In genomic region chr1:39490596-39491145, GRCh38 we compare ENCODE assay signal across 9 cellular contexts. TPM values are rescaled to one million over a fixed set of nuclear protein-coding genes. Genes with fewer than 3 reads are reported as not detected.
DNase-seq lines count a peak whose midpoint lies in the region; ATAC-seq and TF ChIP-seq lines count a peak whose summit lies in the region.
"Had no signal": no experiment of that assay in that cellular context is flagged by ENCODE, and none has a peak within 500 bp of the region (broad histone marks: within the 10 kb centered on the region; RNA-seq: fewer than 3 reads in every experiment).

No MANE protein-coding gene starts in this region.

- TF ChIP-seq CTCF in Peyer's patch (IDR thresholded peaks at IDR 0.05) (no peak), dorsolateral prefrontal cortex (IDR thresholded peaks at IDR 0.05 in 54 of 56, conservative IDR thresholded peaks at IDR 0.05 in 2 of 56; ENCODE audit: low read depth in 1 of 56, partially characterized antibody in 56 of 56) (no peak), foreskin fibroblast (IDR thresholded peaks at IDR 0.05; ENCODE audit: low read depth, low read length) (no peak)

- H3K4me3 ChIP-seq in Peyer's patch, result peak overlapping the region; percentile 54 to 67 (median 65)
- H3K4me3 ChIP-seq in dorsolateral prefrontal cortex, result peak overlapping the region in 58 of 59 donors; percentile 39 to 71 (median 56)
- H3K4me3 ChIP-seq in foreskin fibroblast (ENCODE audit: low read depth in 1 of 2, low read length in 2 of 2), result no peak overlapping the region

- H3K4me3 Mint-ChIP-seq in naive B cell, result peak overlapping the region; percentile 48 to 90 (median 77)

- peak overlapping the region in 1 of 6 donors; percentile 53 for H3K27ac Mint-ChIP-seq in naive B cell

- H3K4me1 Mint-ChIP-seq in naive B cell, result peaks cover 5 to 15% (median 6%) of the 10 kb centered on the region in 3 donors

- DNase-seq in DMS79 (lab: John Stamatoyannopoulos, UW), result peak; percentile 22
- DNase-seq in Peyer's patch, result no peak
- DNase-seq in dorsolateral prefrontal cortex, result peak in 7 of 10 donors; percentile 23 to 78 (median 58)
- DNase-seq in naive B cell, result no peak
- no peak for DNase-seq in mucosa of gallbladder (ENCODE audit: low spot score)
- no peak for DNase-seq in foreskin fibroblast
- no peak for DNase-seq in NCI-H1694 (lab: John Stamatoyannopoulos, UW)

- intact Hi-C loops in dorsolateral prefrontal cortex (cut with DNase I), result no loop called here

- no peak for TF ChIP-seq POLR2A in Peyer's patch (IDR thresholded peaks at IDR 0.05)

- H3K27ac ChIP-seq in Peyer's patch (peak overlapping the region in 2 of 4 donors; percentile 30 to 52), dorsolateral prefrontal cortex (peak overlapping the region in 42 of 59 donors; percentile 3 to 81 (median 54))
- H3K27ac ChIP-seq: epithelial cell of prostate had no signal

- H3K9me3 Mint-ChIP-seq in naive B cell, result no peaks in the 10 kb centered on the region

- peaks cover 9 to 30% (median 20%) of the 10 kb centered on the region in 3 donors for H3K27me3 Mint-ChIP-seq in naive B cell

- peaks cover 0 to 7% of the 10 kb centered on the region in 2 donors for H3K27me3 ChIP-seq in Peyer's patch
- no peaks in the 10 kb centered on the region for H3K27me3 ChIP-seq in dorsolateral prefrontal cortex

- H3K36me3 ChIP-seq in Peyer's patch, result peaks cover 0 to 22% (median 0%) of the 10 kb centered on the region in 3 donors

- no peaks in the 10 kb centered on the region for H3K9me3 ChIP-seq in Peyer's patch

- H3K4me1 ChIP-seq in Peyer's patch, result peaks cover 0 to 14% (median 6%) of the 10 kb centered on the region in 4 donors

- no peaks in the 10 kb centered on the region for H3K36me3 Mint-ChIP-seq in naive B cell

- ATAC-seq in HG02571 (IDR thresholded peaks at IDR 0.05; ENCODE audit: unreplicated experiment), result peak; percentile 24
- peak; percentile 17 to 27 for ATAC-seq in naive B cell (ENCODE audit: low read depth in 2 of 2)

RNA-seq across cellular contexts. Expression of gene BMP8A, which starts 0.8 kb away (rescaled TPM):
- total RNA-seq in Peyer's patch (10 to 100 TPM in 1 of 4 donors, 1 to 10 TPM in 2, not detected in 1; 1.2 to 18.0 (median 3.6) TPM), dorsolateral prefrontal cortex (10 to 100 TPM in 7 of 120 experiments, 1 to 10 TPM in 113; 2.3 to 13.5 (median 6.6) TPM), mucosa of gallbladder (4.1 TPM)
- 1 to 10 TPM in 1 of 6 donors, under 1 TPM in 1, not detected in 4; 0.95 to 1.3 TPM for polyA plus RNA-seq in naive B cell (ENCODE audit: low read depth in 6 of 6)

Comparison
In these comparisons a context has a peak if more than half of its experiments do, and no peak if none do; other contexts are left out.
1. DNase-seq: peak in DMS79 (single experiment) and dorsolateral prefrontal cortex (7 of 10); none in Peyer's patch (0 of 3), naive B cell (single experiment), mucosa of gallbladder (single experiment), foreskin fibroblast (0 of 2) and NCI-H1694 (single experiment).
2. H3K4me3 ChIP-seq: peak in Peyer's patch (4 of 4) and dorsolateral prefrontal cortex (58 of 59); none in foreskin fibroblast (0 of 2).